Comparison of ENCODE assay signal across 1 cellular context in genomic region chr2:187220100-187220499, GRCh38.
TF ChIP-seq lines count a peak whose summit lies in the region.

No MANE protein-coding gene starts in this region.

TF ChIP-seq in GM12878, 131 proteins besides CTCF, POLR2A, EP300 and RAD21 (continued from another document):
- TF ChIP-seq ZNF687 (IDR thresholded peaks at IDR 0.05) = no peak
